In genomic region chr16:85428168-85428898, GRCh38 we compare ENCODE assay signal across 8 cellular contexts.
A peak's percentile ranks its signal among the peaks of the same experiment; 100 is the strongest.
DNase-seq lines count a peak whose midpoint lies in the region; ATAC-seq and TF ChIP-seq lines count a peak whose summit lies in the region.

No MANE protein-coding gene starts in this region.

- H3K79me2 ChIP-seq in neural progenitor cell (ENCODE audit: low read depth): no peaks in the 10 kb centered on the region

- WGBS in endodermal cell (ENCODE audit: insufficient coverage in 1 of 2, insufficient read length in 1 of 2), 2 experiments: 74 to 82% methylated on average over 9 to 17 of the region's 17 CpGs

- intact Hi-C loops in Caco-2 (cut with micrococcal nuclease; ENCODE audit: unreplicated experiment): no loop called here

- H3K4me2 ChIP-seq in neural progenitor cell: no peak overlapping the region

- H3K27ac Mint-ChIP-seq in Caco-2 (ENCODE audit: unreplicated experiment) (no peak overlapping the region), endodermal cell (no peak overlapping the region), neural progenitor cell (no peak overlapping the region)

- DNase-seq in Caco-2: peak; percentile 48 to 54
- DNase-seq in HUDEP-2 (lab: John Stamatoyannopoulos, UW; ENCODE audit: unreplicated experiment in 76 of 76): peak in 41 of 76 experiments; percentile 9 to 70 (median 29)
- peak; percentile 49 for DNase-seq in activated CD4-positive, CD25-positive, alpha-beta regulatory T cell treated with anti-CD3 and anti-CD28 coated beads, Interleukin-2, amount 50 U/mL, for 72 hours
- DNase-seq in endodermal cell: peak; percentile 74
- DNase-seq in neural progenitor cell (ENCODE audit: low spot score): peak; percentile 60
- DNase-seq in mesenteric fat pad (ENCODE audit: low spot score): no peak
- no peak for DNase-seq in DMS114 treated with DMSO at 0.1 percent for 48 hours (lab: John Stamatoyannopoulos, UW; ENCODE audit: unreplicated experiment)

- no peak overlapping the region for H3K4me3 Mint-ChIP-seq in Caco-2 (ENCODE audit: unreplicated experiment)
- H3K4me3 Mint-ChIP-seq in endodermal cell: no peak overlapping the region
- no peak overlapping the region for H3K4me3 Mint-ChIP-seq in neural progenitor cell

- H3K27me3 ChIP-seq in Caco-2 (replicated peaks; ENCODE audit: control insufficient read depth, insufficient read depth, low read length): no peaks in the 10 kb centered on the region
- no peaks in the 10 kb centered on the region for H3K27me3 ChIP-seq in endodermal cell (ENCODE audit: control insufficient read depth, insufficient read depth, low read length, poor library complexity, severe bottlenecking)
- H3K27me3 ChIP-seq in neural progenitor cell: no peaks in the 10 kb centered on the region

- peaks cover 15% of the 10 kb centered on the region for H3K4me1 Mint-ChIP-seq in Caco-2 (ENCODE audit: low read depth, unreplicated experiment)
- peaks cover 6% of the 10 kb centered on the region for H3K4me1 Mint-ChIP-seq in endodermal cell
- peaks cover 25% of the 10 kb centered on the region for H3K4me1 Mint-ChIP-seq in neural progenitor cell

- H4K20me1 ChIP-seq in neural progenitor cell (ENCODE audit: low read depth): peaks cover 4% of the 10 kb centered on the region

- ATAC-seq in HG03108 (IDR thresholded peaks at IDR 0.05; ENCODE audit: unreplicated experiment): no peak

- no peak overlapping the region for H2AFZ ChIP-seq in neural progenitor cell (replicated peaks)

- no peaks in the 10 kb centered on the region for H3K9me3 ChIP-seq in Caco-2
- H3K9me3 ChIP-seq in endodermal cell (ENCODE audit: control insufficient read depth, low read length): no peaks in the 10 kb centered on the region
- H3K9me3 ChIP-seq in neural progenitor cell (ENCODE audit: low read depth): no peaks in the 10 kb centered on the region

- no peak overlapping the region for H3K27ac ChIP-seq in endodermal cell (ENCODE audit: low read depth, low read length)
- no peak overlapping the region for H3K27ac ChIP-seq in neural progenitor cell

- no peaks in the 10 kb centered on the region for H3K9me3 Mint-ChIP-seq in Caco-2 (ENCODE audit: unreplicated experiment)
- no peaks in the 10 kb centered on the region for H3K9me3 Mint-ChIP-seq in endodermal cell
- H3K9me3 Mint-ChIP-seq in neural progenitor cell: no peaks in the 10 kb centered on the region

- H3K36me3 Mint-ChIP-seq in Caco-2 (ENCODE audit: insufficient read depth, unreplicated experiment) (no peaks in the 10 kb centered on the region), endodermal cell (ENCODE audit: low read depth) (no peaks in the 10 kb centered on the region), neural progenitor cell (no peaks in the 10 kb centered on the region)

- H3F3A ChIP-seq in neural progenitor cell (ENCODE audit: low read depth): peaks cover 3% of the 10 kb centered on the region

- peaks cover 8% of the 10 kb centered on the region for H3K4me1 ChIP-seq in Caco-2
- peaks cover 12% of the 10 kb centered on the region for H3K4me1 ChIP-seq in endodermal cell (ENCODE audit: control insufficient read depth, insufficient read depth, low read length)
- peaks cover 11% of the 10 kb centered on the region for H3K4me1 ChIP-seq in neural progenitor cell

- TF ChIP-seq CTCF in Caco-2 (IDR thresholded peaks at IDR 0.05; ENCODE audit: insufficient read depth in 1 of 2, low read depth in 1 of 2, low read length in 1 of 2, severe bottlenecking in 1 of 2, unreplicated experiment in 1 of 2): peak; percentile 47
- TF ChIP-seq CTCF in endodermal cell (conservative IDR thresholded peaks at IDR 0.05): peak; percentile 72
- peak; percentile 61 for TF ChIP-seq CTCF in neural progenitor cell (IDR thresholded peaks at IDR 0.05)

- H3K4me3 ChIP-seq in Caco-2 (ENCODE audit: low read depth, low read length) (no peak overlapping the region), endodermal cell (ENCODE audit: low read length) (no peak overlapping the region), neural progenitor cell (no peak overlapping the region)

- H3K27me3 Mint-ChIP-seq in Caco-2 (ENCODE audit: insufficient read depth, unreplicated experiment): no peaks in the 10 kb centered on the region
- no peaks in the 10 kb centered on the region for H3K27me3 Mint-ChIP-seq in endodermal cell (ENCODE audit: insufficient read depth)
- H3K27me3 Mint-ChIP-seq in neural progenitor cell (ENCODE audit: insufficient read depth, low read depth): peaks cover 11% of the 10 kb centered on the region

- CTCF ChIA-PET in Caco-2 (lab: Charles Lee): interaction anchor here (0.8 to 2.2 kb wide), 4 partner anchors 8 to 125 kb away, joined by 3 to 8 read pairs (median 6); no protein-coding TSS in a partner anchor

- POLR2A ChIA-PET in Caco-2 (lab: Charles Lee): no interaction called here

- H3K36me3 ChIP-seq in Caco-2 (ENCODE audit: control insufficient read depth, insufficient read depth, low read length): no peaks in the 10 kb centered on the region; the same call in 1 of the 2 replicates
- no peaks in the 10 kb centered on the region for H3K36me3 ChIP-seq in endodermal cell (ENCODE audit: control insufficient read depth, insufficient read depth, low read length)
- no peaks in the 10 kb centered on the region for H3K36me3 ChIP-seq in neural progenitor cell

- H3K9ac ChIP-seq in endodermal cell (ENCODE audit: extremely low read depth, low read length, poor library complexity, severe bottlenecking) (no peak overlapping the region), neural progenitor cell (no peak overlapping the region)

- no TSS peak for BruUV-seq in Caco-2 (replicated peaks; lab: Mats Ljungman, UMichigan)

Comparison
In these comparisons a context has a peak if more than half of its experiments do, and no peak if none do; other contexts are left out.
1. DNase-seq: peak in Caco-2 (2 of 2), HUDEP-2 (41 of 76), activated CD4-positive, CD25-positive, alpha-beta regulatory T cell treated with anti-CD3 and anti-CD28 coated beads, Interleukin-2, amount 50 U/mL, for 72 hours (single experiment), endodermal cell (single experiment) and neural progenitor cell (single experiment); none in mesenteric fat pad (single experiment) and DMS114 treated with DMSO at 0.1 percent for 48 hours (single experiment).
2. Peak in every context shown above with its lines, with median percentiles within 50 percentile points of each other: CTCF ChIP-seq.